8 cellular contexts compared by ENCODE assay signal in the genomic region with DNA sequence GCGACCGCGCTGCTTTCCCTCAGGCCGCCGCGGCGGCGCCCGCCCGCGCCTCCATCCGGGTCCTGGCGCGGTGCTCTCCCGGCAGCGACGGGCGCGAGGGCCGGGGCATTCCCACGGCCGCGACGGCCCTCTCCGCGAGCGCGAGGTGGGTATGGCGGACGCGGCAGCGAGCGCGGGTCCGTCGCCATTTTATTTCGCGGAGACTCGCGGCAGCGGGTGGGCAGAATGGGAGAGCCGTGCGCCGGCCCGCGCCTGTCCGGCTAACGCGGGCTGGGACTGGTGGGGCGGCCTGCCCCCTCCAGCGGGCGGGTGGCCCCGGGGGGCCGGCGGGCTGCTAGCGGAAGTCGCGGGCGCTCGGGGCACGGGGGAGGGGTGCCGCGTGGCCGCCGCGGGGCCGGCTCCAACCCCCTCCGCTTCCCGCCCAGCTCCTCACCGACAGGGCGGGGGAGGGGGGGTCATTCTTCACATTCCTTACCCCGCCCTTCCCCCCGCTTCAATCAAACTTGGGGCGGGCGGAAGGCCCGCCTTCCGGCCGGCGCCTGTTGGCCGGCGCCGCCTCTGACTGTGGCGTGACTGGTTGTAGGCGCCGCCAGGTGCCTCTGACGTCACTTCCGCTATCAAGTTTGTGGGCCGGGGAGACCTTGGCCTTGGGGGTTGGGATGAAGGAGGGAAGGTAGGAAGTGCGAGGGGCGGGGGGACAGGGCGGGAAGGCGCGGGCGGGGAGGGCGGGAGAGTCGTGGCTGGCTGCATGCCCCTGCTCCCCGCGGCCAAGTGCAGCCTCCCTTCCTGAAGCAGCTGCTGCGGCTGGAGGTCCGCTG.
DNase-seq lines count a peak whose midpoint lies in the region; ATAC-seq, FAIRE-seq and TF ChIP-seq lines count a peak whose summit lies in the region.

No MANE protein-coding gene starts in this region.

- FAIRE-seq in kidney (lab: Jason Lieb, UNC): no peak

- no peak for TF ChIP-seq CTCF in kidney (IDR thresholded peaks at IDR 0.05; ENCODE audit: borderline replicate concordance, extremely low read depth, insufficient read depth)

- peaks cover 5 to 10% of the 10 kb centered on the region in 2 donors for H3K4me1 ChIP-seq in kidney (ENCODE audit: control insufficient read depth in 1 of 2, insufficient read depth in 1 of 2, low read depth in 1 of 2, low read length in 2 of 2)

- intact Hi-C loops in kidney (cut with DNase I): no loop called here

- peak overlapping the region in 1 of 2 donors; percentile 92 for H3K9ac ChIP-seq in kidney (ENCODE audit: low read length in 2 of 2)

- no peaks in the 10 kb centered on the region for H3K36me3 ChIP-seq in kidney (ENCODE audit: control insufficient read depth in 1 of 2, insufficient read depth in 2 of 2, low read length in 2 of 2)

- peak overlapping the region; percentile 89 to 90 for H3K4me3 ChIP-seq in kidney (ENCODE audit: low read length in 2 of 2)

- no peaks in the 10 kb centered on the region for H3K9me3 ChIP-seq in kidney (ENCODE audit: control insufficient read depth in 1 of 2, low read length in 2 of 2)

- ATAC-seq in GM19043 (IDR thresholded peaks at IDR 0.05; ENCODE audit: low read depth, unreplicated experiment): peak; percentile 42
- ATAC-seq in HG03354 (IDR thresholded peaks at IDR 0.05; ENCODE audit: poor library complexity, severe bottlenecking, unreplicated experiment): peak; percentile 67

- DNase-seq in AML-193 (lab: John Stamatoyannopoulos, UW) (peak; percentile 93 to 96), NCI-H446 (lab: John Stamatoyannopoulos, UW) (peak; percentile 89 to 96), cerebellar nuclear complex (lab: John Stamatoyannopoulos, UW) (peak; percentile 86 to 93), kidney (peak; percentile 99)
- peak; percentile 90 for DNase-seq in activated CD4-positive, CD25-positive, alpha-beta regulatory T cell treated with anti-CD3 and anti-CD28 coated beads, Interleukin-2, amount 50 U/mL, for 72 hours
- peak; percentile 85 to 88 for DNase-seq in stimulated activated CD4-positive, alpha-beta T cell treated with anti-CD3 and anti-CD28 coated beads, Interleukin-15, amount 100 ng/mL, for 1 hour (ENCODE audit: low read depth in 1 of 2, low spot score in 1 of 2)

- H3K27ac ChIP-seq in kidney (ENCODE audit: low read depth in 2 of 2, low read length in 2 of 2): peak overlapping the region; percentile 99

Comparison
In these comparisons a context has a peak if more than half of its experiments do, and no peak if none do; other contexts are left out.
1. Peak in every context shown above with its lines: DNase-seq, ATAC-seq, H3K4me3 ChIP-seq and H3K27ac ChIP-seq.